ENCODE assay signal across 8 cellular contexts in the genomic region with DNA sequence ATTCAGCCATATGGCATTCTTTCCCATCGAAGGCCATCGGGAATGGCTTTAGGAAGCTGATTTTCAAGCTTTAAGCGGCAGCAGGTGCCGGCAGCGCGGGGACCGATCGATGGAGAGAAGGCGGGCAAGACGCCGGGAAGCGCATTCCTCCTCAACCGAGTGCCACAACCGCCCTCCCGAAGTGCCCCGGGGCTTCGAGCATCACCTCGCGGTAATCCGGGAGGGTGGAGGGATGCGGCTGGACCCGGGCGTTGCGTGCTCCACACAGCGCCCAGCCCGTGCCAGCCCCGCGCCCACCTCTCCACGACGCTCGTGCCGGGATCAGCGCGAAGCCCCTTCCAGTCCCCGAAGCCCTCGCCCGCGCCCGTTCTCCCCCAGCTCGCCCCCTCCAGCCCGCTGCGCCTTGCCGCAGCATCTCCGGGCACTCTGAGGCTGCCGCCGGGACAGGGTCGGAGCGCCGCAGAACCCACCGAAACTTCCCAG. TPM values are rescaled to one million over a fixed set of nuclear protein-coding genes. Genes with fewer than 3 reads are reported as not detected.
DNase-seq lines count a peak whose midpoint lies in the region; ATAC-seq and TF ChIP-seq lines count a peak whose summit lies in the region.

No MANE protein-coding gene starts in this region.

- H3K4me1 ChIP-seq in right atrium auricular region (peaks cover 0 to 6% of the 10 kb centered on the region in 2 donors), sigmoid colon (peaks cover 0 to 13% (median 7%) of the 10 kb centered on the region in 4 donors)

- H3K27ac Mint-ChIP-seq in activated naive CD4-positive, alpha-beta T cell treated with anti-CD3 and anti-CD28 coated beads, Interleukin-2, amount 50 U/mL, for 24 hours, result peak overlapping the region; percentile 92

- H3K4me1 Mint-ChIP-seq in activated naive CD4-positive, alpha-beta T cell treated with anti-CD3 and anti-CD28 coated beads, Interleukin-2, amount 50 U/mL, for 24 hours, result peaks cover 66% of the 10 kb centered on the region

- WGBS in sigmoid colon, 2 donors, result 1 to 3% methylated on average over 50 of the region's 50 CpGs

- H3K27me3 ChIP-seq in right atrium auricular region, result no peaks in the 10 kb centered on the region
- H3K27me3 ChIP-seq in sigmoid colon, result no peaks in the 10 kb centered on the region

- DNase-seq in ELF-1 (ENCODE audit: low read depth, low spot score) (peak; percentile 74), NCI-H69 (lab: John Stamatoyannopoulos, UW) (peak; percentile 23), right atrium auricular region (ENCODE audit: low spot score) (no peak), sigmoid colon (peak; percentile 71), COR-L47 (lab: John Stamatoyannopoulos, UW) (no peak)

- H3K27ac ChIP-seq in right atrium auricular region, result peak overlapping the region; percentile 79 to 86
- peak overlapping the region; percentile 80 to 85 (median 81) for H3K27ac ChIP-seq in sigmoid colon

- TF ChIP-seq POLR2A in sigmoid colon (IDR thresholded peaks at IDR 0.05), result no peak

- intact Hi-C loops in sigmoid colon (cut with DNase I), result loop anchor here (5.0 kb wide), 1 partner anchor 211 kb away; no protein-coding TSS in a partner anchor

- TF ChIP-seq CTCF in right atrium auricular region (IDR thresholded peaks at IDR 0.05) (no peak), sigmoid colon (IDR thresholded peaks at IDR 0.05) (no peak)

- H3K4me3 ChIP-seq in right atrium auricular region, result peak overlapping the region; percentile 67 to 77
- peak overlapping the region; percentile 83 to 98 (median 90) for H3K4me3 ChIP-seq in sigmoid colon

- no peaks in the 10 kb centered on the region for H3K36me3 Mint-ChIP-seq in activated naive CD4-positive, alpha-beta T cell treated with anti-CD3 and anti-CD28 coated beads, Interleukin-2, amount 50 U/mL, for 24 hours

- no peak for ATAC-seq in HG02870 (IDR thresholded peaks at IDR 0.05; ENCODE audit: unreplicated experiment)
- no peak for ATAC-seq in GM19463 (IDR thresholded peaks at IDR 0.05; ENCODE audit: unreplicated experiment)

- H3K4me3 Mint-ChIP-seq in activated naive CD4-positive, alpha-beta T cell treated with anti-CD3 and anti-CD28 coated beads, Interleukin-2, amount 50 U/mL, for 24 hours, result peak overlapping the region; percentile 95

- no peaks in the 10 kb centered on the region for H3K36me3 ChIP-seq in right atrium auricular region
- H3K36me3 ChIP-seq in sigmoid colon, result no peaks in the 10 kb centered on the region

- peaks cover 4% of the 10 kb centered on the region for H3K9me3 Mint-ChIP-seq in activated naive CD4-positive, alpha-beta T cell treated with anti-CD3 and anti-CD28 coated beads, Interleukin-2, amount 50 U/mL, for 24 hours

- H3K27me3 Mint-ChIP-seq in activated naive CD4-positive, alpha-beta T cell treated with anti-CD3 and anti-CD28 coated beads, Interleukin-2, amount 50 U/mL, for 24 hours, result no peaks in the 10 kb centered on the region

- H3K9me3 ChIP-seq in right atrium auricular region (peaks cover 0 to 11% of the 10 kb centered on the region in 2 donors), sigmoid colon (no peaks in the 10 kb centered on the region)

- TF ChIP-seq EP300 in sigmoid colon (IDR thresholded peaks at IDR 0.05), result no peak

RNA-seq across cellular contexts. Expression of gene USP44, which starts 3.2 kb away (rescaled TPM):
- total RNA-seq in right atrium auricular region, result 1 to 10 TPM; 1.4 to 1.9 TPM
- 1 to 10 TPM; 1.8 to 6.1 (median 4.1) TPM for total RNA-seq in sigmoid colon
- under 1 TPM in 2 of 3 donors, not detected in 1; 0.36 to 0.60 TPM for polyA plus RNA-seq in sigmoid colon

Comparison
In these comparisons a context has a peak if more than half of its experiments do, and no peak if none do; other contexts are left out.
1. DNase-seq: peak in ELF-1 (single experiment), NCI-H69 (single experiment) and sigmoid colon (single experiment); none in right atrium auricular region (single experiment) and COR-L47 (single experiment).